In genomic region chr1:77889240-77889637, GRCh38 we compare ENCODE assay signal across 8 cellular contexts. TPM values are rescaled to one million over a fixed set of nuclear protein-coding genes. Genes with fewer than 3 reads are reported as not detected.
A peak's percentile ranks its signal among the peaks of the same experiment; 100 is the strongest.
DNase-seq lines count a peak whose midpoint lies in the region; ATAC-seq, FAIRE-seq and TF ChIP-seq lines count a peak whose summit lies in the region.

No MANE protein-coding gene starts in this region.

- H3K9ac ChIP-seq in K562 (ENCODE audit: insufficient read depth in 1 of 2, low read depth in 2 of 2, low read length in 2 of 2), result peak overlapping the region; percentile 58 to 93; a peak in 3 of 4 replicates

- no peak for TF ChIP-seq RAD21 in K562 (CRISPR knock-in tag; conservative IDR thresholded peaks at IDR 0.05 in 1 of 2, IDR thresholded peaks at IDR 0.05 in 1 of 2)

- H3K27ac ChIP-seq in K562 (ENCODE audit: extremely low read depth, low read depth, low read length), result no peak overlapping the region

- H3K27me3 Mint-ChIP-seq in stimulated activated naive B cell treated with anti-CD40 and anti-IgM and Interleukin-4, amounts not matched to agents 10 μg/mL and 1 μg/mL and 100 μg/mL, for 72 hours, result peaks cover 24 to 29% of the 10 kb centered on the region in 2 donors

- H3K4me3 ChIP-seq in K562, result peak overlapping the region; percentile 53

- in situ Hi-C loops in K562 (cut with MboI), result no loop called here

- peaks cover 9 to 10% of the 10 kb centered on the region in 2 donors for H3K36me3 Mint-ChIP-seq in stimulated activated naive B cell treated with anti-CD40 and anti-IgM and Interleukin-4, amounts not matched to agents 10 μg/mL and 1 μg/mL and 100 μg/mL, for 72 hours

- peak overlapping the region; percentile 88 for H2AFZ ChIP-seq in K562 (ENCODE audit: low read depth, low read length)

- FAIRE-seq in K562 (lab: Jason Lieb, UNC), result no peak

- ATAC-seq in HG03378 (IDR thresholded peaks at IDR 0.05; ENCODE audit: unreplicated experiment) (peak; percentile 33), K562 (peak; percentile 45), HG03460 (IDR thresholded peaks at IDR 0.05; ENCODE audit: unreplicated experiment) (no peak)
- peak; percentile 21 to 33 for ATAC-seq in stimulated activated naive B cell treated with anti-CD40 and anti-IgM and Interleukin-4, amounts not matched to agents 10 μg/mL and 1 μg/mL and 100 μg/mL, for 72 hours (replicated peaks)

- TF ChIP-seq CTCF in K562 (IDR thresholded peaks at IDR 0.05 in 2 of 3, conservative IDR thresholded peaks at IDR 0.05 in 1 of 3; ENCODE audit: insufficient read depth in 2 of 3, low read depth in 1 of 3, low read length in 3 of 3), result no peak

- no peak for TF ChIP-seq POLR2A in K562 (conservative IDR thresholded peaks at IDR 0.05)

- no peaks in the 10 kb centered on the region for H3K9me1 ChIP-seq in K562 (ENCODE audit: control insufficient read depth, insufficient read depth, low read length)

- H3K4me3 Mint-ChIP-seq in stimulated activated naive B cell treated with anti-CD40 and anti-IgM and Interleukin-4, amounts not matched to agents 10 μg/mL and 1 μg/mL and 100 μg/mL, for 72 hours, result peak overlapping the region; percentile 84 to 89

- BruUV-seq in K562 (replicated peaks; lab: Mats Ljungman, UMichigan), result no TSS peak

- 21% methylated on average over 8 of the region's 9 CpGs for WGBS in K562 (ENCODE audit: insufficient coverage, low coverage, missing lambda C conversion rate)

- H3K9me3 Mint-ChIP-seq in stimulated activated naive B cell treated with anti-CD40 and anti-IgM and Interleukin-4, amounts not matched to agents 10 μg/mL and 1 μg/mL and 100 μg/mL, for 72 hours, result no peaks in the 10 kb centered on the region

- H3K4me1 ChIP-seq in K562 (replicated peaks in 1 of 2; ENCODE audit: control insufficient read depth in 2 of 2, insufficient read depth in 2 of 2, low read length in 2 of 2), result peaks cover 2 to 11% of the 10 kb centered on the region in 2 experiments; a peak in 3 of 5 replicates

- no peak overlapping the region for H3K27ac Mint-ChIP-seq in stimulated activated naive B cell treated with anti-CD40 and anti-IgM and Interleukin-4, amounts not matched to agents 10 μg/mL and 1 μg/mL and 100 μg/mL, for 72 hours

- H4K20me1 ChIP-seq in K562 (replicated peaks; ENCODE audit: control insufficient read depth, insufficient read depth, low read length), result no peaks in the 10 kb centered on the region

- H3K9me3 ChIP-seq in K562 (replicated peaks; ENCODE audit: control insufficient read depth, insufficient read depth, low read depth, low read length), result no peaks in the 10 kb centered on the region

- no peaks in the 10 kb centered on the region for H3K79me2 ChIP-seq in K562 (ENCODE audit: control insufficient read depth, insufficient read depth, low read length)

- no peaks in the 10 kb centered on the region for H3K27me3 ChIP-seq in K562 (ENCODE audit: control insufficient read depth in 2 of 2, insufficient read depth in 2 of 2, low read length in 2 of 2)

- DNase-seq in DMS114 treated with DMSO at 0.1 percent for 48 hours (lab: John Stamatoyannopoulos, UW; ENCODE audit: unreplicated experiment) (peak; percentile 69), K562 (ENCODE audit: extremely low read depth in 1 of 4, low spot score in 3 of 4) (peak in 2 of 4 experiments; percentile 20 to 34), iPS-NIHi7 (ENCODE audit: extremely low spot score) (peak; percentile 29), activated gamma-delta T cell (lab: John Stamatoyannopoulos, UW) (no peak), NCI-H446 treated with DMSO at 0.1 percent for 48 hours (lab: John Stamatoyannopoulos, UW) (no peak)
- DNase-seq in stimulated activated naive B cell treated with anti-CD40 and anti-IgM and Interleukin-4, amounts not matched to agents 10 μg/mL and 1 μg/mL and 100 μg/mL, for 72 hours, result no peak

- peak overlapping the region; percentile 74 for H3K4me2 ChIP-seq in K562 (ENCODE audit: insufficient read depth, low read length)

- peaks cover 7 to 19% of the 10 kb centered on the region in 2 donors for H3K4me1 Mint-ChIP-seq in stimulated activated naive B cell treated with anti-CD40 and anti-IgM and Interleukin-4, amounts not matched to agents 10 μg/mL and 1 μg/mL and 100 μg/mL, for 72 hours

- POLR2A ChIA-PET in K562 (lab: Yijun Ruan, JAX), result no interaction called here

- no peaks in the 10 kb centered on the region for H3K36me3 ChIP-seq in K562 (ENCODE audit: control insufficient read depth, insufficient read depth, low read length)

- TF ChIP-seq EP300 in K562 (IDR thresholded peaks at IDR 0.05; ENCODE audit: low read length), result no peak

- CTCF ChIA-PET in K562 (lab: Yijun Ruan, JAX; ENCODE audit: low intra/inter-chr PET ratio), result no interaction called here

- intact Hi-C loops in K562 (cut with micrococcal nuclease), result no loop called here

TF ChIP-seq in K562, 482 proteins besides CTCF, POLR2A, EP300 and RAD21 (continues in another document):
- no peak for TF ChIP-seq ETV5 (CRISPR knock-in tag; IDR thresholded peaks at IDR 0.05; ENCODE audit: low read depth)
- TF ChIP-seq ATF6 (CRISPR knock-in tag; IDR thresholded peaks at IDR 0.05), result no peak
- no peak for TF ChIP-seq RFX5 (IDR thresholded peaks at IDR 0.05; ENCODE audit: low read depth, low read length)
- TF ChIP-seq CREB3L1 (IDR thresholded peaks at IDR 0.05; ENCODE audit: borderline replicate concordance, low read depth), result no peak
- no peak for TF ChIP-seq ZNF740 (CRISPR knock-in tag; IDR thresholded peaks at IDR 0.05)
- 0 out of 4 replicates have a peak, but pooled peaks of 1 of the 2 experiments have one; percentile 30 for TF ChIP-seq ZNF740 (tag; IDR thresholded peaks at IDR 0.05)
- TF ChIP-seq ZNF24 (IDR thresholded peaks at IDR 0.05), result peak; percentile 70
- TF ChIP-seq HES1 (IDR thresholded peaks at IDR 0.05; ENCODE audit: low read depth), result no peak
- TF ChIP-seq ADNP (tag; IDR thresholded peaks at IDR 0.05), result no peak
- TF ChIP-seq RNF2 (IDR thresholded peaks at IDR 0.05), result no peak
- TF ChIP-seq ZNF253 (CRISPR knock-in tag; conservative IDR thresholded peaks at IDR 0.05), result no peak
- TF ChIP-seq ZNF699 (CRISPR knock-in tag; IDR thresholded peaks at IDR 0.05; ENCODE audit: insufficient replicate concordance), result no peak

RNA-seq across cellular contexts. Expression of gene NEXN, which starts 0.8 kb away (rescaled TPM):
- total RNA-seq in K562 (2011; cell fraction: chromatin; rRNA removed; ENCODE audit: low replicate concordance), result 1.1 TPM in 1 of 2 replicates, not detected in the other
- total RNA-seq in K562 (2011; cell fraction: nucleolus; rRNA removed), result 0.17 TPM in 1 of 2 replicates, not detected in the other
- total RNA-seq in K562 (2011; cell fraction: nucleoplasm; rRNA removed), result 0.29 and 1.1 TPM in 2 replicates
- total RNA-seq in K562 (2014; rRNA removed) (0.95 and 1.4 TPM in 2 replicates), K562 (2014; rRNA removed; fragmentation: Illumina TruSeq; extraction: Trizol) (0.76 and 1.2 TPM in 2 replicates), K562 (2015; rRNA removed; fragmentation: Illumina TruSeq; extraction: Trizol) (0.98 and 1.2 TPM in 2 replicates), K562 (2021) (0.60 and 0.92 TPM in 2 replicates)
- polyA plus RNA-seq in K562 (2011; rRNA removed) (0.07 and 0.18 TPM in 2 replicates), K562 (2014; fragmentation: Illumina TruSeq; extraction: Trizol) (1.2 and 1.8 TPM in 2 replicates), K562 (2014; fragmentation: Nextera tagmentation; extraction: Ambion mirVana) (under 1 TPM; 0.46 to 0.51 TPM), K562 (2014; rRNA removed) (0.86 and 0.97 TPM in 2 replicates)
- 0.03 and 0.09 TPM in 2 replicates for polyA plus RNA-seq in K562 (2011; cell fraction: cytosol; rRNA removed)
- 0.06 TPM in 1 of 2 replicates, not detected in the other for polyA plus RNA-seq in K562 (2011; cell fraction: nucleus; rRNA removed)
- polyA plus RNA-seq in K562 (2012), result 0.55 and 1.3 TPM in 2 replicates
- 0.09 and 0.63 TPM in 2 replicates for polyA minus RNA-seq in K562 (2011; rRNA and poly(A)+ RNA removed)
- not detected in 2 replicates for polyA minus RNA-seq in K562 (2011; cell fraction: cytosol; rRNA and poly(A)+ RNA removed)
- polyA minus RNA-seq in K562 (2011; cell fraction: nucleus; rRNA and poly(A)+ RNA removed), result 0.27 and 0.33 TPM in 2 replicates

Comparison
In these comparisons a context has a peak if more than half of its experiments do, and no peak if none do; other contexts are left out.
1. DNase-seq: peak in DMS114 treated with DMSO at 0.1 percent for 48 hours (single experiment) and iPS-NIHi7 (single experiment); none in stimulated activated naive B cell treated with anti-CD40 and anti-IgM and Interleukin-4, amounts not matched to agents 10 μg/mL and 1 μg/mL and 100 μg/mL, for 72 hours (single experiment), activated gamma-delta T cell (single experiment) and NCI-H446 treated with DMSO at 0.1 percent for 48 hours (single experiment).